In genomic region chr1:107781245-107781644, GRCh38 we compare ENCODE assay signal across 2 cellular contexts.
TF ChIP-seq lines count a peak whose summit lies in the region.

No MANE protein-coding gene starts in this region.

TF ChIP-seq in IMR-90, 13 proteins besides CTCF, POLR2A, EP300 and RAD21 (continued from another document):
- TF ChIP-seq MAZ (IDR thresholded peaks at IDR 0.05; ENCODE audit: borderline replicate concordance, low read depth, low read length) (no peak), ELK1 (IDR thresholded peaks at IDR 0.05; ENCODE audit: borderline replicate concordance, low read depth, low read length) (no peak)
- TF ChIP-seq, protein P1, sequence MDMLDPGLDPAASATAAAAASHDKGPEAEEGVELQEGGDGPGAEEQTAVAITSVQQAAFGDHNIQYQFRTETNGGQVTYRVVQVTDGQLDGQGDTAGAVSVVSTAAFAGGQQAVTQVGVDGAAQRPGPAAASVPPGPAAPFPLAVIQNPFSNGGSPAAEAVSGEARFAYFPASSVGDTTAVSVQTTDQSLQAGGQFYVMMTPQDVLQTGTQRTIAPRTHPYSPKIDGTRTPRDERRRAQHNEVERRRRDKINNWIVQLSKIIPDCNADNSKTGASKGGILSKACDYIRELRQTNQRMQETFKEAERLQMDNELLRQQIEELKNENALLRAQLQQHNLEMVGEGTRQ (IDR thresholded peaks at IDR 0.05; ENCODE audit: low read depth, low read length) = no peak

TF ChIP-seq in K562, 482 proteins besides CTCF, POLR2A, EP300 and RAD21 (continued from another document):
- peak; percentile 42; the same call in 1 of the 2 replicates for TF ChIP-seq CEBPB (tag; IDR thresholded peaks at IDR 0.05)
